8 cellular contexts compared by ENCODE assay signal in the genomic region with DNA sequence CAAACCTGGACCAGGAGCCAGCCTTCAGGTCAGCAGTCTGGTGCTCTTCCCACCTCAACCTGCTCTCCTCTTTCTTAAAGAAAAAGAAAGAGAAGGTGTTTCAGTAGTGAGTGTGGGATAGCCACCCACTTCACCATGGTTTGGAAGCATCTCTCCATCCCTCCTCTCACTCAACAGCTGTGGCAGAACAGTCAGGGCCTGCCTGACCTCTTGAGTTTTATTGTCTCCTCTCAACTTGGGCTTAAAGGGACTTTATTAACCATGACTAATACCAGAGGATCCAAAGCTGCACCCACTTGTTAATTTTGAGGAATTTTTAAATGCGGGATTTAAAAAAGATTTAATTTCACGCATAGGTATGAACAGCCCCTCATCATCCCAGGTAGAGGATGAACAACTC. TPM values are rescaled to one million over a fixed set of nuclear protein-coding genes. Genes with fewer than 3 reads are reported as not detected.
A peak's percentile ranks its signal among the peaks of the same experiment; 100 is the strongest.
DNase-seq lines count a peak whose midpoint lies in the region; ATAC-seq, FAIRE-seq and TF ChIP-seq lines count a peak whose summit lies in the region.

No MANE protein-coding gene starts in this region.

- ATAC-seq in pancreas: no peak

- TF ChIP-seq CTCF in Calu3 (IDR thresholded peaks at IDR 0.05; ENCODE audit: unreplicated experiment) (no peak), MM.1S (IDR thresholded peaks at IDR 0.05; ENCODE audit: low read length) (no peak), epithelial cell of proximal tubule (conservative IDR thresholded peaks at IDR 0.05; ENCODE audit: low read depth, low read length) (no peak), pancreas (IDR thresholded peaks at IDR 0.05) (no peak)

- H4K20me1 ChIP-seq in MM.1S (ENCODE audit: insufficient read depth, low read length): no peaks in the 10 kb centered on the region

- FAIRE-seq in pancreas (lab: Jason Lieb, UNC): no peak

- H3K36me3 ChIP-seq in MM.1S (replicated peaks; ENCODE audit: insufficient read depth, low read length): no peaks in the 10 kb centered on the region
- H3K36me3 ChIP-seq in pancreas: no peaks in the 10 kb centered on the region

- H3K9ac ChIP-seq in MM.1S (ENCODE audit: low read length): peak overlapping the region; percentile 31; the same call in 1 of the 2 replicates

- H3K4me1 ChIP-seq in MM.1S (ENCODE audit: low read length) (peaks cover 29% of the 10 kb centered on the region), pancreas (no peaks in the 10 kb centered on the region)

- CTCF ChIA-PET in Calu3 (lab: Charles Lee): no interaction called here

- H3K9me3 Mint-ChIP-seq in Calu3 (ENCODE audit: low read depth, unreplicated experiment): no peaks in the 10 kb centered on the region

- H3K79me2 ChIP-seq in MM.1S (ENCODE audit: low read length): no peaks in the 10 kb centered on the region

- intact Hi-C loops in Calu3 (cut with micrococcal nuclease; ENCODE audit: unreplicated experiment): no loop called here
- intact Hi-C loops in pancreas (cut with DNase I): no loop called here

- peaks cover 11% of the 10 kb centered on the region for H3K36me3 Mint-ChIP-seq in Calu3 (ENCODE audit: insufficient read depth, unreplicated experiment)

- H3K27me3 ChIP-seq in MM.1S (replicated peaks; ENCODE audit: insufficient read depth, low read length): no peaks in the 10 kb centered on the region
- no peaks in the 10 kb centered on the region for H3K27me3 ChIP-seq in pancreas

- peak overlapping the region; percentile 77 for H3K4me3 Mint-ChIP-seq in Calu3 (ENCODE audit: low read depth, unreplicated experiment)

- H3K27me3 Mint-ChIP-seq in Calu3 (ENCODE audit: unreplicated experiment): peaks cover 23% of the 10 kb centered on the region

- DNase-seq in Calu3 (no peak), MM.1S (no peak), epithelial cell of proximal tubule (ENCODE audit: low read depth) (no peak), pancreas (no peak), NCI-H2227 (lab: John Stamatoyannopoulos, UW; ENCODE audit: unreplicated experiment) (no peak), mucosa of gallbladder (ENCODE audit: low spot score) (no peak), occipital lobe (lab: John Stamatoyannopoulos, UW) (no peak), NCI-H446 treated with DMSO at 0.1 percent for 48 hours (lab: John Stamatoyannopoulos, UW) (no peak)

- peak overlapping the region; percentile 46 for H3K27ac Mint-ChIP-seq in Calu3 (ENCODE audit: unreplicated experiment)

- peaks cover 17% of the 10 kb centered on the region for H3F3A ChIP-seq in MM.1S (ENCODE audit: insufficient read depth, low read length)

- H3K9me2 ChIP-seq in MM.1S (replicated peaks; ENCODE audit: insufficient read depth, low read length): no peaks in the 10 kb centered on the region

- BruUV-seq in Calu3 (replicated peaks; lab: Mats Ljungman, UMichigan): no TSS peak

- peak overlapping the region; percentile 64 for H2AFZ ChIP-seq in MM.1S (ENCODE audit: low read length)

- peak overlapping the region; percentile 86 for H3K4me2 ChIP-seq in MM.1S (ENCODE audit: low read depth, low read length)

- 41 to 42% methylated on average over 2 of the region's 2 CpGs for WGBS in pancreas, 2 donors

- H3K4me3 ChIP-seq in MM.1S (ENCODE audit: low read length): peak overlapping the region; percentile 61
- H3K4me3 ChIP-seq in epithelial cell of proximal tubule (ENCODE audit: low read depth, low read length): peak overlapping the region; percentile 57
- peak overlapping the region in 3 of 4 donors; percentile 14 to 63 (median 40) for H3K4me3 ChIP-seq in pancreas

- H3K9me3 ChIP-seq in MM.1S (replicated peaks; ENCODE audit: insufficient read depth, low read length) (no peaks in the 10 kb centered on the region), pancreas (no peaks in the 10 kb centered on the region)

- peaks cover 9% of the 10 kb centered on the region for H3K4me1 Mint-ChIP-seq in Calu3 (ENCODE audit: low read depth, unreplicated experiment)

- H3K27ac ChIP-seq in MM.1S (ENCODE audit: low read length) (no peak overlapping the region), pancreas (no peak overlapping the region)

RNA-seq across cellular contexts. Expression of gene VASH2, which starts 0.6 kb away (rescaled TPM):
- 4.7 and 5.8 TPM in 2 replicates for total RNA-seq in Calu3 (2022)
- 0.63 and 3.3 TPM in 2 replicates for total RNA-seq in epithelial cell of proximal tubule
- 1 to 10 TPM in 1 of 6 donors, under 1 TPM in 4, not detected in 1; 0.16 to 1.9 (median 0.57) TPM for total RNA-seq in pancreas
- under 1 TPM; 0.15 to 0.35 TPM for polyA plus RNA-seq in pancreas
- 0.92 TPM for total RNA-seq in mucosa of gallbladder
- total RNA-seq in occipital lobe: 35.9 TPM
